Comparison of ENCODE assay signal across 8 cellular contexts in genomic region chr12:116736962-116737773, GRCh38. TPM values are rescaled to one million over a fixed set of nuclear protein-coding genes. Genes with fewer than 3 reads are reported as not detected.
DNase-seq lines count a peak whose midpoint lies in the region; ATAC-seq and TF ChIP-seq lines count a peak whose summit lies in the region.

No MANE protein-coding gene starts in this region.

- H3K9me3 ChIP-seq in AG04450 (ENCODE audit: control insufficient read depth, insufficient read depth, low read length) (no peaks in the 10 kb centered on the region), iPS-18c (ENCODE audit: control insufficient read depth, insufficient read depth, low read length) (peaks cover 3% of the 10 kb centered on the region)

- H3K4me1 Mint-ChIP-seq in activated T-cell treated with anti-CD3 and anti-CD28 coated beads, Interleukin-2, amount 50 U/mL, for 72 hours (ENCODE audit: low read depth): peaks cover 34% of the 10 kb centered on the region
- H3K4me1 Mint-ChIP-seq in stimulated activated effector memory CD8-positive, alpha-beta T cell treated with anti-CD3 and anti-CD28 coated beads, Interleukin-12 subunit alpha, Interleukin-12 subunit beta, amount 100 ng/mL, for 72 hours: peaks cover 50% of the 10 kb centered on the region

- H3K4me3 ChIP-seq in AG04450 (ENCODE audit: low read depth, low read length) (peak overlapping the region; percentile 91), iPS-18c (ENCODE audit: insufficient read depth, low read depth, low read length) (peak overlapping the region; percentile 88)

- POLR2A ChIA-PET in AG04450 (lab: Yijun Ruan, JAX): interaction anchor here (0.6 kb wide), 1 partner anchor 300 kb away, joined by 3 read pairs; no protein-coding TSS in a partner anchor

- peak overlapping the region; percentile 94 for H3K27ac Mint-ChIP-seq in activated T-cell treated with anti-CD3 and anti-CD28 coated beads, Interleukin-2, amount 50 U/mL, for 72 hours
- H3K27ac Mint-ChIP-seq in stimulated activated effector memory CD8-positive, alpha-beta T cell treated with anti-CD3 and anti-CD28 coated beads, Interleukin-12 subunit alpha, Interleukin-12 subunit beta, amount 100 ng/mL, for 72 hours: peak overlapping the region; percentile 95

- CTCF ChIA-PET in AG04450 (lab: Charles Lee): interaction anchor here (1.5 kb wide), 1 partner anchor 34 kb away, joined by 3 read pairs; no protein-coding TSS in a partner anchor

- H3K27me3 ChIP-seq in AG04450 (ENCODE audit: control insufficient read depth, insufficient read depth, low read length): no peaks in the 10 kb centered on the region

- ATAC-seq in activated T-cell treated with anti-CD3 and anti-CD28 coated beads, Interleukin-2, amount 50 U/mL, for 72 hours (replicated peaks in 1 of 2): no peak
- no peak for ATAC-seq in stimulated activated effector memory CD8-positive, alpha-beta T cell treated with anti-CD3 and anti-CD28 coated beads, Interleukin-12 subunit alpha, Interleukin-12 subunit beta, amount 100 ng/mL, for 72 hours
- ATAC-seq in HG03378 (IDR thresholded peaks at IDR 0.05; ENCODE audit: unreplicated experiment): no peak

- DNase-seq in AG04450 (ENCODE audit: low read depth, low spot score): no peak
- peak; percentile 15 for DNase-seq in GM19240 (ENCODE audit: insufficient read length, low spot score)
- peak; percentile 8 to 10 for DNase-seq in activated T-cell treated with anti-CD3 and anti-CD28 coated beads, Interleukin-2, amount 50 U/mL, for 72 hours
- DNase-seq in stimulated activated effector memory CD8-positive, alpha-beta T cell treated with anti-CD3 and anti-CD28 coated beads, Interleukin-12 subunit alpha, Interleukin-12 subunit beta, amount 100 ng/mL, for 72 hours (ENCODE audit: low spot score in 2 of 2): peak in 1 of 2 donors; percentile 55
- no peak for DNase-seq in middle frontal gyrus (ENCODE audit: extremely low spot score, low spot score)
- no peak for DNase-seq in epidermal melanocyte (ENCODE audit: insufficient read length, low spot score)

- TF ChIP-seq CTCF in AG04450 (IDR thresholded peaks at IDR 0.05; ENCODE audit: low read depth, low read length): no peak

- no peaks in the 10 kb centered on the region for H3K27me3 Mint-ChIP-seq in activated T-cell treated with anti-CD3 and anti-CD28 coated beads, Interleukin-2, amount 50 U/mL, for 72 hours (ENCODE audit: low read depth)

- peaks cover 11 to 12% of the 10 kb centered on the region in 2 donors for H3K36me3 Mint-ChIP-seq in activated T-cell treated with anti-CD3 and anti-CD28 coated beads, Interleukin-2, amount 50 U/mL, for 72 hours (ENCODE audit: insufficient read depth in 2 of 2)
- H3K36me3 Mint-ChIP-seq in stimulated activated effector memory CD8-positive, alpha-beta T cell treated with anti-CD3 and anti-CD28 coated beads, Interleukin-12 subunit alpha, Interleukin-12 subunit beta, amount 100 ng/mL, for 72 hours: peaks cover 36% of the 10 kb centered on the region

- peak overlapping the region; percentile 93 to 95 for H3K4me3 Mint-ChIP-seq in activated T-cell treated with anti-CD3 and anti-CD28 coated beads, Interleukin-2, amount 50 U/mL, for 72 hours
- H3K4me3 Mint-ChIP-seq in stimulated activated effector memory CD8-positive, alpha-beta T cell treated with anti-CD3 and anti-CD28 coated beads, Interleukin-12 subunit alpha, Interleukin-12 subunit beta, amount 100 ng/mL, for 72 hours: peak overlapping the region; percentile 96

- H3K27ac ChIP-seq in AG04450 (ENCODE audit: low read depth, low read length): no peak overlapping the region

- H3K9me3 Mint-ChIP-seq in activated T-cell treated with anti-CD3 and anti-CD28 coated beads, Interleukin-2, amount 50 U/mL, for 72 hours: no peaks in the 10 kb centered on the region
- H3K9me3 Mint-ChIP-seq in stimulated activated effector memory CD8-positive, alpha-beta T cell treated with anti-CD3 and anti-CD28 coated beads, Interleukin-12 subunit alpha, Interleukin-12 subunit beta, amount 100 ng/mL, for 72 hours: no peaks in the 10 kb centered on the region

RNA-seq across cellular contexts. Expression of gene SPRING1, which starts 0.7 kb away (rescaled TPM):
- polyA plus RNA-seq in AG04450 (2011; rRNA removed): 15.5 and 16.4 TPM in 2 replicates
- polyA minus RNA-seq in AG04450 (2011; rRNA and poly(A)+ RNA removed): 19.2 and 24.2 TPM in 2 replicates
- total RNA-seq in activated T-cell treated with anti-CD3 and anti-CD28 coated beads, Interleukin-2, amount 50 U/mL, for 72 hours: 10 to 100 TPM; 24.1 to 27.4 TPM

RNA-seq across cellular contexts. Expression of gene RNFT2, which starts 0.9 kb away (rescaled TPM):
- 2.1 and 2.3 TPM in 2 replicates for polyA plus RNA-seq in AG04450 (2011; rRNA removed)
- 8.1 and 8.7 TPM in 2 replicates for polyA minus RNA-seq in AG04450 (2011; rRNA and poly(A)+ RNA removed)
- 10 to 100 TPM; 10.4 to 11.5 TPM for total RNA-seq in activated T-cell treated with anti-CD3 and anti-CD28 coated beads, Interleukin-2, amount 50 U/mL, for 72 hours

Comparison
In these comparisons a context has a peak if more than half of its experiments do, and no peak if none do; other contexts are left out.
1. DNase-seq: peak in GM19240 (single experiment) and activated T-cell treated with anti-CD3 and anti-CD28 coated beads, Interleukin-2, amount 50 U/mL, for 72 hours (2 of 2); none in AG04450 (single experiment), middle frontal gyrus (single experiment) and epidermal melanocyte (single experiment).